ENCODE assay signal across 1 cellular context in genomic region chr6:108557494-108558371, GRCh38.
TF ChIP-seq lines count a peak whose summit lies in the region.

No MANE protein-coding gene starts in this region.

TF ChIP-seq in K562, 482 proteins besides CTCF, POLR2A, EP300 and RAD21 (continued from another document and continues in another):
- TF ChIP-seq ZBTB49 (CRISPR knock-in tag; IDR thresholded peaks at IDR 0.05; ENCODE audit: borderline replicate concordance) (no peak), CHD2 (IDR thresholded peaks at IDR 0.05; ENCODE audit: low read depth, low read length) (peak; percentile 40), POLR2G (IDR thresholded peaks at IDR 0.05; ENCODE audit: low read depth, low read length) (peak; percentile 82), STAT5B (CRISPR knock-in tag; IDR thresholded peaks at IDR 0.05) (no peak), PYGO2 (tag; IDR thresholded peaks at IDR 0.05) (no peak), ZBTB2 (IDR thresholded peaks at IDR 0.05) (no peak), SMAD4 (CRISPR knock-in tag; conservative IDR thresholded peaks at IDR 0.05) (peak; percentile 87), FOXM1 (IDR thresholded peaks at IDR 0.05; ENCODE audit: low read depth) (no peak), FOXM1 (CRISPR knock-in tag; IDR thresholded peaks at IDR 0.05; ENCODE audit: low read depth) (no peak), SRSF1 (IDR thresholded peaks at IDR 0.05; ENCODE audit: low read depth, low read length) (no peak), HDAC1 (IDR thresholded peaks at IDR 0.05) (peak in 1 of 2 experiments; percentile 50; a peak in 1 of 4 replicates), ARID2 (IDR thresholded peaks at IDR 0.05) (no peak), MEF2A (IDR thresholded peaks at IDR 0.05; ENCODE audit: control insufficient read depth, low read depth, low read length) (no peak), RHOXF2B (CRISPR knock-in tag; conservative IDR thresholded peaks at IDR 0.05) (no peak), ZNF785 (CRISPR knock-in tag; IDR thresholded peaks at IDR 0.05) (no peak), DIDO1 (tag; IDR thresholded peaks at IDR 0.05; ENCODE audit: low read depth) (no peak), TAF1 (IDR thresholded peaks at IDR 0.05; ENCODE audit: control insufficient read depth, extremely low read depth, insufficient read depth, low read length, severe bottlenecking) (peak; percentile 17), ZNF655 (CRISPR knock-in tag; IDR thresholded peaks at IDR 0.05) (no peak), OTX1 (CRISPR knock-in tag; IDR thresholded peaks at IDR 0.05) (no peak), TBP (optimal IDR thresholded peaks at IDR 0.05; ENCODE audit: low read depth, low read length) (no peak), CGGBP1 (CRISPR knock-in tag; IDR thresholded peaks at IDR 0.05) (no peak), SNRNP70 (optimal IDR thresholded peaks at IDR 0.05; ENCODE audit: low read depth, low read length) (no peak), BCL6 (CRISPR knock-in tag; IDR thresholded peaks at IDR 0.05) (no peak), MCM7 (IDR thresholded peaks at IDR 0.05) (no peak), L3MBTL2 (IDR thresholded peaks at IDR 0.05) (peak; percentile 85), ZNF324 (CRISPR knock-in tag; IDR thresholded peaks at IDR 0.05) (no peak), MBD2 (IDR thresholded peaks at IDR 0.05; ENCODE audit: borderline replicate concordance, low read depth) (no peak), TFAM (CRISPR knock-in tag; conservative IDR thresholded peaks at IDR 0.05) (no peak), POU5F1 (IDR thresholded peaks at IDR 0.05; ENCODE audit: borderline replicate concordance, low read depth, low read length, partially characterized antibody) (no peak), IRF2 (CRISPR knock-in tag; IDR thresholded peaks at IDR 0.05) (no peak), SMARCA4 (IDR thresholded peaks at IDR 0.05) (no peak), CREB3L1 (IDR thresholded peaks at IDR 0.05; ENCODE audit: borderline replicate concordance, low read depth) (peak; percentile 70; the same call in 1 of the 2 replicates), TRIM24 (IDR thresholded peaks at IDR 0.05) (0 out of 4 replicates have a peak, but pooled peaks of 1 of the 2 experiments have one; percentile 15), SP1 (CRISPR knock-in tag; IDR thresholded peaks at IDR 0.05) (peak; percentile 6; the same call in 1 of the 2 replicates), DLX4 (CRISPR knock-in tag; IDR thresholded peaks at IDR 0.05) (no peak), NCOA1 (IDR thresholded peaks at IDR 0.05; ENCODE audit: low read depth) (no peak), AFF1 (IDR thresholded peaks at IDR 0.05; ENCODE audit: low read depth in 1 of 2, partially characterized antibody in 2 of 2) (no peak), NFATC3 (IDR thresholded peaks at IDR 0.05) (no peak), PATZ1 (CRISPR knock-in tag; IDR thresholded peaks at IDR 0.05; ENCODE audit: borderline replicate concordance) (no peak), ZBTB12 (CRISPR knock-in tag; IDR thresholded peaks at IDR 0.05) (no peak), NR3C1 (CRISPR knock-in tag; IDR thresholded peaks at IDR 0.05) (no peak), PCBP2 (IDR thresholded peaks at IDR 0.05; ENCODE audit: low read depth, low read length, poor library complexity, severe bottlenecking) (no peak), CEBPZ (IDR thresholded peaks at IDR 0.05; ENCODE audit: borderline replicate concordance, low read depth, low read length) (no peak), KAT7 (CRISPR knock-in tag; IDR thresholded peaks at IDR 0.05; ENCODE audit: borderline replicate concordance) (no peak), COPS2 (conservative IDR thresholded peaks at IDR 0.05) (no peak), CHD4 (IDR thresholded peaks at IDR 0.05; ENCODE audit: insufficient read depth, insufficient replicate concordance, low read depth, low read length, poor library complexity, severe bottlenecking) (no peak)
